Comparison of ENCODE assay signal across 1 cellular context in genomic region chr17:32285770-32286517, GRCh38.
TF ChIP-seq lines count a peak whose summit lies in the region.

No MANE protein-coding gene starts in this region.

TF ChIP-seq in GM23338, 12 proteins besides CTCF, POLR2A, EP300 and RAD21 (continued from another document):
- TF ChIP-seq ZNF462 (CRISPR knock-in tag; IDR thresholded peaks at IDR 0.05) = no peak
- no peak for TF ChIP-seq CREB1 (CRISPR knock-in tag; IDR thresholded peaks at IDR 0.05; ENCODE audit: low read depth)
